ENCODE assay signal across 28 cellular contexts in genomic region chr2:47661310-47661709, GRCh38.
"Had no signal": no experiment of that assay in that cellular context is flagged by ENCODE, and none has a peak within 500 bp of the region (broad histone marks: within the 10 kb centered on the region; RNA-seq: fewer than 3 reads in every experiment).

No MANE protein-coding gene starts in this region.

- H3K9me3 Mint-ChIP-seq: activated CD4-positive, alpha-beta T cell treated with anti-CD3 and anti-CD28 coated beads, Interleukin-2, amount 10 ng/mL, durations not matched to agents 7 days and 5 days; activated CD8-positive, alpha-beta T cell treated with anti-CD3 and anti-CD28 coated beads for 36 hours; activated T-cell treated with anti-CD3 and anti-CD28 coated beads, Interleukin-2, amount 50 U/mL, for 4 hours; activated T-helper 17 cell treated with anti-CD3 and anti-CD28 coated beads, Interleukin-2, amount 50 U/mL, for 72 hours; central memory CD8-positive, alpha-beta T cell; dendritic cell treated with granulocyte-macrophage colony-stimulating factor and Interleukin-4, amounts not matched to agents 40 ng/mL and 50 ng/mL, for 4 days; endodermal cell had no signal

- H3K36me3 Mint-ChIP-seq: activated naive CD8-positive, alpha-beta T cell had no signal

- ATAC-seq: activated CD8-positive, alpha-beta T cell treated with anti-CD3 and anti-CD28 coated beads for 36 hours; activated T-cell treated with anti-CD3 and anti-CD28 coated beads, Interleukin-2, amount 50 U/mL, for 4 hours; activated T-helper 17 cell treated with anti-CD3 and anti-CD28 coated beads, Interleukin-2, amount 50 U/mL, for 72 hours; esophagus mucosa; gastroesophageal sphincter; heart right ventricle had no signal

- H3K27me3 ChIP-seq: brain microvascular endothelial cell, dorsolateral prefrontal cortex, gastroesophageal sphincter, heart right ventricle, hepatocyte had no signal

- H2AFZ ChIP-seq: hepatocyte had no signal

- H3K9me3 ChIP-seq: gastroesophageal sphincter, heart right ventricle had no signal

- H3K4me1 ChIP-seq: gastroesophageal sphincter, heart right ventricle had no signal

- DNase-seq: activated CD4-positive, alpha-beta T cell treated with anti-CD3 and anti-CD28 coated beads for 1 hour; activated CD4-positive, alpha-beta T cell treated with anti-CD3 and anti-CD28 coated beads for 4 hours; activated CD4-positive, alpha-beta T cell treated with anti-CD3 and anti-CD28 coated beads, Interleukin-2, amount 10 ng/mL, durations not matched to agents 7 days and 5 days; activated CD4-positive, alpha-beta T cell treated with anti-CD3 and anti-CD28 coated beads, Interleukin-2, amount 50 U/mL, for 4 hours; activated CD8-positive, alpha-beta memory T cell treated with anti-CD3 and anti-CD28 coated beads for 24 hours; activated CD8-positive, alpha-beta T cell treated with anti-CD3 and anti-CD28 coated beads for 36 hours; activated effector memory CD4-positive, alpha-beta T cell treated with Interleukin-2 at 50 U/mL for 16 hours; activated gamma-delta T cell treated with Interleukin-2 at 50 U/mL for 16 hours; activated naive CD4-positive, alpha-beta T cell treated with anti-CD3 and anti-CD28 coated beads, Interleukin-2, amount 50 U/mL, for 16 hours; activated naive CD4-positive, alpha-beta T cell treated with Interleukin-2 at 50 U/mL for 16 hours; activated T-cell treated with anti-CD3 and anti-CD28 coated beads, Interleukin-2, amount 50 U/mL, for 4 hours; amniotic stem cell; anterior cingulate cortex; brain microvascular endothelial cell; dorsolateral prefrontal cortex; effector memory CD4-positive, alpha-beta T cell; endodermal cell; foreskin fibroblast; heart right ventricle; T-helper 2 cell had no signal

- H3K4me2 ChIP-seq: hepatocyte had no signal

- H3K4me1 Mint-ChIP-seq: activated CD4-positive, alpha-beta T cell treated with anti-CD3 and anti-CD28 coated beads, Interleukin-2, amount 10 ng/mL, durations not matched to agents 7 days and 5 days; activated T-helper 17 cell treated with anti-CD3 and anti-CD28 coated beads, Interleukin-2, amount 50 U/mL, for 72 hours; central memory CD8-positive, alpha-beta T cell had no signal

- H3K4me3 Mint-ChIP-seq: activated CD4-positive, alpha-beta T cell treated with anti-CD3 and anti-CD28 coated beads, Interleukin-2, amount 10 ng/mL, durations not matched to agents 7 days and 5 days; activated CD8-positive, alpha-beta T cell treated with anti-CD3 and anti-CD28 coated beads for 36 hours; activated naive CD8-positive, alpha-beta T cell; activated T-cell treated with anti-CD3 and anti-CD28 coated beads, Interleukin-2, amount 50 U/mL, for 4 hours; activated T-helper 17 cell treated with anti-CD3 and anti-CD28 coated beads, Interleukin-2, amount 50 U/mL, for 72 hours; central memory CD8-positive, alpha-beta T cell; dendritic cell treated with granulocyte-macrophage colony-stimulating factor and Interleukin-4, amounts not matched to agents 40 ng/mL and 50 ng/mL, for 4 days; endodermal cell had no signal

- H3K79me2 ChIP-seq: hepatocyte had no signal

- H3K27me3 Mint-ChIP-seq: activated CD4-positive, alpha-beta T cell treated with anti-CD3 and anti-CD28 coated beads, Interleukin-2, amount 10 ng/mL, durations not matched to agents 7 days and 5 days; activated CD8-positive, alpha-beta T cell treated with anti-CD3 and anti-CD28 coated beads for 36 hours; activated naive CD8-positive, alpha-beta T cell; activated T-helper 17 cell treated with anti-CD3 and anti-CD28 coated beads, Interleukin-2, amount 50 U/mL, for 72 hours had no signal

- H3K27ac Mint-ChIP-seq: activated CD4-positive, alpha-beta T cell treated with anti-CD3 and anti-CD28 coated beads, Interleukin-2, amount 10 ng/mL, durations not matched to agents 7 days and 5 days; activated CD8-positive, alpha-beta T cell treated with anti-CD3 and anti-CD28 coated beads for 36 hours; activated naive CD8-positive, alpha-beta T cell; activated T-helper 17 cell treated with anti-CD3 and anti-CD28 coated beads, Interleukin-2, amount 50 U/mL, for 72 hours; dendritic cell treated with granulocyte-macrophage colony-stimulating factor and Interleukin-4, amounts not matched to agents 40 ng/mL and 50 ng/mL, for 4 days; endodermal cell had no signal

- H3K4me3 ChIP-seq: coronary artery, dorsolateral prefrontal cortex, gastroesophageal sphincter, heart right ventricle, hepatocyte had no signal

- H3K36me3 ChIP-seq: brain microvascular endothelial cell, gastroesophageal sphincter, heart right ventricle had no signal

- H3K27ac ChIP-seq: brain microvascular endothelial cell, coronary artery, dorsolateral prefrontal cortex, gastroesophageal sphincter, heart right ventricle, hepatocyte had no signal
